8 cellular contexts compared by ENCODE assay signal in genomic region chr2:196592331-196592911, GRCh38. TPM values are rescaled to one million over a fixed set of nuclear protein-coding genes. Genes with fewer than 3 reads are reported as not detected.
DNase-seq lines count a peak whose midpoint lies in the region; ATAC-seq, FAIRE-seq and TF ChIP-seq lines count a peak whose summit lies in the region.

No MANE protein-coding gene starts in this region.

- peak overlapping the region; percentile 86 for H3K27ac ChIP-seq in cardiac muscle cell
- H3K27ac ChIP-seq in pancreas = no peak overlapping the region

- ATAC-seq in GM21529 (IDR thresholded peaks at IDR 0.05; ENCODE audit: unreplicated experiment) (peak; percentile 36), pancreas (peak in 3 of 4 donors; percentile 66 to 70 (median 70))

- H3K36me3 ChIP-seq in cardiac muscle cell (no peaks in the 10 kb centered on the region), pancreas (no peaks in the 10 kb centered on the region)

- no peaks in the 10 kb centered on the region for H3K27me3 ChIP-seq in cardiac muscle cell
- H3K27me3 ChIP-seq in pancreas = peaks cover 0 to 16% (median 0%) of the 10 kb centered on the region in 4 donors

- peak overlapping the region; percentile 92 for H3K4me3 ChIP-seq in cardiac muscle cell
- H3K4me3 ChIP-seq in pancreas = peak overlapping the region in 3 of 4 donors; percentile 35 to 75 (median 52)

- DNase-seq in DMS53 treated with DMSO at 0.1 percent for 48 hours (lab: John Stamatoyannopoulos, UW; ENCODE audit: unreplicated experiment) (peak; percentile 41), M059J (ENCODE audit: low read depth) (peak; percentile 57), cardiac muscle cell (ENCODE audit: low read depth in 1 of 2, low spot score in 1 of 2) (peak in 1 of 2 donors; percentile 48), pancreas (peak in 4 of 6 donors; percentile 2 to 65 (median 28))
- peak; percentile 20 to 36 for DNase-seq in activated T-cell treated with anti-CD3 and anti-CD28 coated beads, Interleukin-2, amount 50 U/mL, for 48 hours
- no peak for DNase-seq in effector CD8-positive, alpha-beta T cell (lab: John Stamatoyannopoulos, UW)
- no peak for DNase-seq in activated CD4-positive, alpha-beta T cell treated with anti-CD3 and anti-CD28 coated beads, Interleukin-2, amount 50 U/mL, for 4 hours

- WGBS in pancreas, 2 donors = 0 to 1% methylated on average over 44 to 48 of the region's 48 CpGs

- H3K9me3 ChIP-seq in cardiac muscle cell (ENCODE audit: low read depth) (no peaks in the 10 kb centered on the region), pancreas (no peaks in the 10 kb centered on the region)

- intact Hi-C loops in pancreas (cut with DNase I) = no loop called here

- no peak for FAIRE-seq in pancreas (lab: Jason Lieb, UNC)

- TF ChIP-seq CTCF in cardiac muscle cell (IDR thresholded peaks at IDR 0.05; ENCODE audit: low read depth, low read length) (peak; percentile 18), pancreas (IDR thresholded peaks at IDR 0.05) (no peak)

- no peaks in the 10 kb centered on the region for H3K4me1 ChIP-seq in cardiac muscle cell (ENCODE audit: low read depth)
- no peaks in the 10 kb centered on the region for H3K4me1 ChIP-seq in pancreas

RNA-seq across cellular contexts. Expression of gene HECW2, which starts 0.9 kb away (rescaled TPM):
- total RNA-seq in M059J (2014; rRNA removed; shearing (Covaris generic)) = 0.94 and 3.4 TPM in 2 replicates
- total RNA-seq in cardiac muscle cell (3.2 TPM in 2 replicates), pancreas (1 to 10 TPM; 1.2 to 5.0 (median 2.1) TPM)
- polyA plus RNA-seq in cardiac muscle cell (1.2 and 1.6 TPM in 2 replicates), pancreas (1 to 10 TPM in 1 of 2 donors, under 1 TPM in 1; 0.99 to 1.8 TPM)

RNA-seq across cellular contexts. Expression of gene CCDC150, which starts 47.1 kb away (rescaled TPM):
- total RNA-seq in M059J (2014; rRNA removed; shearing (Covaris generic)) = 3.7 and 3.9 TPM in 2 replicates
- total RNA-seq in cardiac muscle cell = 2.6 and 8.0 TPM in 2 replicates
- 6.1 and 9.9 TPM in 2 replicates for polyA plus RNA-seq in cardiac muscle cell
- under 1 TPM in 5 of 6 donors, not detected in 1; 0.26 to 0.90 (median 0.46) TPM for total RNA-seq in pancreas
- 1 to 10 TPM in 1 of 2 donors, under 1 TPM in 1; 0.99 to 1.4 TPM for polyA plus RNA-seq in pancreas

Comparison
In these comparisons a context has a peak if more than half of its experiments do, and no peak if none do; other contexts are left out.
1. DNase-seq: peak in DMS53 treated with DMSO at 0.1 percent for 48 hours (single experiment), M059J (single experiment), activated T-cell treated with anti-CD3 and anti-CD28 coated beads, Interleukin-2, amount 50 U/mL, for 48 hours (2 of 2) and pancreas (4 of 6); none in effector CD8-positive, alpha-beta T cell (single experiment) and activated CD4-positive, alpha-beta T cell treated with anti-CD3 and anti-CD28 coated beads, Interleukin-2, amount 50 U/mL, for 4 hours (0 of 2).